ENCODE assay signal across 1 cellular context in genomic region chr5:95283761-95284511, GRCh38.
TF ChIP-seq lines count a peak whose summit lies in the region.

No MANE protein-coding gene starts in this region.

TF ChIP-seq in HEK293, 187 proteins besides CTCF, POLR2A, EP300 and RAD21 (continued from another document and continues in another):
- TF ChIP-seq, protein P1, sequence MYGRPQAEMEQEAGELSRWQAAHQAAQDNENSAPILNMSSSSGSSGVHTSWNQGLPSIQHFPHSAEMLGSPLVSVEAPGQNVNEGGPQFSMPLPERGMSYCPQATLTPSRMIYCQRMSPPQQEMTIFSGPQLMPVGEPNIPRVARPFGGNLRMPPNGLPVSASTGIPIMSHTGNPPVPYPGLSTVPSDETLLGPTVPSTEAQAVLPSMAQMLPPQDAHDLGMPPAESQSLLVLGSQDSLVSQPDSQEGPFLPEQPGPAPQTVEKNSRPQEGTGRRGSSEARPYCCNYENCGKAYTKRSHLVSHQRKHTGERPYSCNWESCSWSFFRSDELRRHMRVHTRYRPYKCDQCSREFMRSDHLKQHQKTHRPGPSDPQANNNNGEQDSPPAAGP (tag by site-specific recombination; IDR thresholded peaks at IDR 0.05) = peak; percentile 16; the same call in 1 of the 2 replicates
- TF ChIP-seq ZNF354C (tag by site-specific recombination; IDR thresholded peaks at IDR 0.05; ENCODE audit: borderline replicate concordance, low read depth) (no peak), ZNF701 (tag by site-specific recombination; IDR thresholded peaks at IDR 0.05) (no peak), GLI2 (tag by site-specific recombination; IDR thresholded peaks at IDR 0.05; ENCODE audit: borderline replicate concordance, low read depth) (no peak), YY2 (tag by site-specific recombination; IDR thresholded peaks at IDR 0.05) (no peak), ZNF23 (tag by site-specific recombination; IDR thresholded peaks at IDR 0.05; ENCODE audit: borderline replicate concordance) (no peak), REST (tag by site-specific recombination; IDR thresholded peaks at IDR 0.05) (peak; percentile 53), ZNF404 (tag by site-specific recombination; IDR thresholded peaks at IDR 0.05) (no peak), YY1 (tag by site-specific recombination; IDR thresholded peaks at IDR 0.05) (no peak), ZFHX2 (tag by site-specific recombination; conservative IDR thresholded peaks at IDR 0.05) (peak; percentile 78), ZNF350 (tag by site-specific recombination; IDR thresholded peaks at IDR 0.05) (no peak), ZFP37 (tag by site-specific recombination; IDR thresholded peaks at IDR 0.05) (peak; percentile 66; the same call in 1 of the 2 replicates), ZNF530 (tag by site-specific recombination; IDR thresholded peaks at IDR 0.05; ENCODE audit: low read depth) (no peak), ZNF830 (tag by site-specific recombination; IDR thresholded peaks at IDR 0.05; ENCODE audit: low read depth) (no peak), BCL11B (tag by site-specific recombination; IDR thresholded peaks at IDR 0.05; ENCODE audit: low read depth) (no peak), FEZF1 (tag by site-specific recombination; IDR thresholded peaks at IDR 0.05) (no peak), ZNF571 (tag by site-specific recombination; IDR thresholded peaks at IDR 0.05) (no peak), ZSCAN18 (tag by site-specific recombination; IDR thresholded peaks at IDR 0.05) (no peak), ZNF707 (tag by site-specific recombination; IDR thresholded peaks at IDR 0.05) (no peak), ZNF791 (tag by site-specific recombination; IDR thresholded peaks at IDR 0.05) (0 out of 2 replicates have a peak, but pooled peaks have one; percentile 1), ZBTB7A (tag by site-specific recombination; IDR thresholded peaks at IDR 0.05; ENCODE audit: low read depth) (no peak), IKZF3 (tag by site-specific recombination; IDR thresholded peaks at IDR 0.05) (peak; percentile 53; the same call in 1 of the 2 replicates), ZNF239 (tag by site-specific recombination; IDR thresholded peaks at IDR 0.05) (no peak), ZNF664 (tag by site-specific recombination; IDR thresholded peaks at IDR 0.05) (no peak), ZNF518A (tag by site-specific recombination; conservative IDR thresholded peaks at IDR 0.05; ENCODE audit: low read depth) (no peak), ZNF600 (tag by site-specific recombination; IDR thresholded peaks at IDR 0.05) (peak; percentile 54; the same call in 1 of the 2 replicates), TRIM28 (IDR thresholded peaks at IDR 0.05; ENCODE audit: borderline replicate concordance, low read length) (no peak), ZNF843 (tag by site-specific recombination; IDR thresholded peaks at IDR 0.05) (peak; percentile 54), ZNF311 (tag by site-specific recombination; IDR thresholded peaks at IDR 0.05; ENCODE audit: borderline replicate concordance) (no peak), ZNF473 (tag by site-specific recombination; IDR thresholded peaks at IDR 0.05) (no peak), ZNF391 (tag by site-specific recombination; IDR thresholded peaks at IDR 0.05; ENCODE audit: borderline replicate concordance, low read depth) (peak; percentile 47; the same call in 1 of the 2 replicates), SP2 (tag by site-specific recombination; IDR thresholded peaks at IDR 0.05) (peak; percentile 10; the same call in 1 of the 2 replicates), ZBTB1 (tag by site-specific recombination; IDR thresholded peaks at IDR 0.05) (no peak), ZNF19 (tag by site-specific recombination; IDR thresholded peaks at IDR 0.05; ENCODE audit: low read depth) (no peak), ZNF433 (tag by site-specific recombination; IDR thresholded peaks at IDR 0.05; ENCODE audit: low read depth) (no peak), RBAK (tag by site-specific recombination; IDR thresholded peaks at IDR 0.05) (no peak), SP7 (tag by site-specific recombination; IDR thresholded peaks at IDR 0.05) (peak; percentile 32), ZNF423 (tag by site-specific recombination; IDR thresholded peaks at IDR 0.05) (peak; percentile 82), ZNF146 (tag by site-specific recombination; IDR thresholded peaks at IDR 0.05) (no peak), EGR2 (tag by site-specific recombination; IDR thresholded peaks at IDR 0.05; ENCODE audit: low read depth) (no peak), ZNF777 (tag by site-specific recombination; IDR thresholded peaks at IDR 0.05; ENCODE audit: borderline replicate concordance) (peak; percentile 79), ZNF510 (tag by site-specific recombination; IDR thresholded peaks at IDR 0.05; ENCODE audit: insufficient replicate concordance) (no peak), ZBTB20 (tag by site-specific recombination; IDR thresholded peaks at IDR 0.05) (peak; percentile 92), ZNF324 (tag by site-specific recombination; IDR thresholded peaks at IDR 0.05) (peak; percentile 49; the same call in 1 of the 2 replicates), ZNF157 (tag by site-specific recombination; IDR thresholded peaks at IDR 0.05) (no peak), ZNF169 (tag by site-specific recombination; IDR thresholded peaks at IDR 0.05) (no peak)
- TF ChIP-seq, protein P2, sequence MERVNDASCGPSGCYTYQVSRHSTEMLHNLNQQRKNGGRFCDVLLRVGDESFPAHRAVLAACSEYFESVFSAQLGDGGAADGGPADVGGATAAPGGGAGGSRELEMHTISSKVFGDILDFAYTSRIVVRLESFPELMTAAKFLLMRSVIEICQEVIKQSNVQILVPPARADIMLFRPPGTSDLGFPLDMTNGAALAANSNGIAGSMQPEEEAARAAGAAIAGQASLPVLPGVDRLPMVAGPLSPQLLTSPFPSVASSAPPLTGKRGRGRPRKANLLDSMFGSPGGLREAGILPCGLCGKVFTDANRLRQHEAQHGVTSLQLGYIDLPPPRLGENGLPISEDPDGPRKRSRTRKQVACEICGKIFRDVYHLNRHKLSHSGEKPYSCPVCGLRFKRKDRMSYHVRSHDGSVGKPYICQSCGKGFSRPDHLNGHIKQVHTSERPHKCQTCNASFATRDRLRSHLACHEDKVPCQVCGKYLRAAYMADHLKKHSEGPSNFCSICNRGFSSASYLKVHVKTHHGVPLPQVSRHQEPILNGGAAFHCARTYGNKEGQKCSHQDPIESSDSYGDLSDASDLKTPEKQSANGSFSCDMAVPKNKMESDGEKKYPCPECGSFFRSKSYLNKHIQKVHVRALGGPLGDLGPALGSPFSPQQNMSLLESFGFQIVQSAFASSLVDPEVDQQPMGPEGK (tag by site-specific recombination; IDR thresholded peaks at IDR 0.05) = peak; percentile 78; the same call in 1 of the 2 replicates
- TF ChIP-seq, protein P3, sequence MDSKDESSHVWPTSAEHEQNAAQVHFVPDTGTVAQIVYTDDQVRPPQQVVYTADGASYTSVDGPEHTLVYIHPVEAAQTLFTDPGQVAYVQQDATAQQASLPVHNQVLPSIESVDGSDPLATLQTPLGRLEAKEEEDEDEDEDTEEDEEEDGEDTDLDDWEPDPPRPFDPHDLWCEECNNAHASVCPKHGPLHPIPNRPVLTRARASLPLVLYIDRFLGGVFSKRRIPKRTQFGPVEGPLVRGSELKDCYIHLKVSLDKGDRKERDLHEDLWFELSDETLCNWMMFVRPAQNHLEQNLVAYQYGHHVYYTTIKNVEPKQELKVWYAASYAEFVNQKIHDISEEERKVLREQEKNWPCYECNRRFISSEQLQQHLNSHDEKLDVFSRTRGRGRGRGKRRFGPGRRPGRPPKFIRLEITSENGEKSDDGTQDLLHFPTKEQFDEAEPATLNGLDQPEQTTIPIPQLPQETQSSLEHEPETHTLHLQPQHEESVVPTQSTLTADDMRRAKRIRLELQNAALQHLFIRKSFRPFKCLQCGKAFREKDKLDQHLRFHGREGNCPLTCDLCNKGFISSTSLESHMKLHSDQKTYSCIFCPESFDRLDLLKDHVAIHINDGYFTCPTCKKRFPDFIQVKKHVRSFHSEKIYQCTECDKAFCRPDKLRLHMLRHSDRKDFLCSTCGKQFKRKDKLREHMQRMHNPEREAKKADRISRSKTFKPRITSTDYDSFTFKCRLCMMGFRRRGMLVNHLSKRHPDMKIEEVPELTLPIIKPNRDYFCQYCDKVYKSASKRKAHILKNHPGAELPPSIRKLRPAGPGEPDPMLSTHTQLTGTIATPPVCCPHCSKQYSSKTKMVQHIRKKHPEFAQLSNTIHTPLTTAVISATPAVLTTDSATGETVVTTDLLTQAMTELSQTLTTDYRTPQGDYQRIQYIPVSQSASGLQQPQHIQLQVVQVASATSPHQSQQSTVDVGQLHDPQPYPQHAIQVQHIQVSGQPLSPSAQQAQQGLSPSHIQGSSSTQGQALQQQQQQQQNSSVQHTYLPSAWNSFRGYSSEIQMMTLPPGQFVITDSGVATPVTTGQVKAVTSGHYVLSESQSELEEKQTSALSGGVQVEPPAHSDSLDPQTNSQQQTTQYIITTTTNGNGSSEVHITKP (tag by site-specific recombination; IDR thresholded peaks at IDR 0.05) = peak; percentile 79
